ENCODE assay signal across 20 cellular contexts in genomic region chr20:54029176-54029575, GRCh38. TPM values are rescaled to one million over a fixed set of nuclear protein-coding genes. Genes with fewer than 3 reads are reported as not detected.
DNase-seq lines count a peak whose midpoint lies in the region; ATAC-seq, FAIRE-seq and TF ChIP-seq lines count a peak whose summit lies in the region.
"Had no signal": no experiment of that assay in that cellular context is flagged by ENCODE, and none has a peak within 500 bp of the region (broad histone marks: within the 10 kb centered on the region; RNA-seq: fewer than 3 reads in every experiment).

No MANE protein-coding gene starts in this region.

- peak; percentile 55 to 74 for ATAC-seq in right cardiac atrium
- ATAC-seq in Right ventricle myocardium inferior = no peak
- ATAC-seq in HG03521 (IDR thresholded peaks at IDR 0.05; ENCODE audit: unreplicated experiment) = no peak
- ATAC-seq: HCT116 had no signal

- H3K9me3 ChIP-seq in right cardiac atrium (ENCODE audit: control insufficient read depth, low read length) = no peaks in the 10 kb centered on the region
- H3K9me3 ChIP-seq: Peyer's patch had no signal

- POLR2A ChIA-PET in GM10248 (lab: Yijun Ruan, JAX) = no interaction called here

- CTCF ChIA-PET in GM10248 (lab: Yijun Ruan, JAX) = interaction anchor here (1.1 to 2.4 kb wide), 3 partner anchors 11 to 33 kb away, joined by 3 to 8 read pairs (median 4); no protein-coding TSS in a partner anchor

- no peak for FAIRE-seq in D721Med (lab: Jason Lieb, UNC)
- FAIRE-seq: G401.6 had no signal

- no peak for TF ChIP-seq CTCF in D721Med (IDR thresholded peaks at IDR 0.05; ENCODE audit: insufficient read depth, missing control alignments)
- no peak for TF ChIP-seq CTCF in GM10248 (IDR thresholded peaks at IDR 0.05; ENCODE audit: control extremely low read depth, extremely low read depth, low read depth, missing control alignments)

- no peaks in the 10 kb centered on the region for H3K27me3 ChIP-seq in right cardiac atrium (ENCODE audit: control insufficient read depth, insufficient read depth)
- H3K27me3 ChIP-seq: Peyer's patch had no signal

- no peak overlapping the region for H3K4me3 ChIP-seq in right cardiac atrium (ENCODE audit: low read length)
- H3K4me3 ChIP-seq: Peyer's patch had no signal

- intact Hi-C loops in right cardiac atrium (cut with DNase I) = no loop called here
- intact Hi-C loops in Right ventricle myocardium inferior (cut with DNase I) = no loop called here

- WGBS in right cardiac atrium = 43% methylated on average over 5 of the region's 5 CpGs

- H3K27ac ChIP-seq in right cardiac atrium (ENCODE audit: low read length) = no peak overlapping the region
- H3K27ac ChIP-seq: 22Rv1, Peyer's patch had no signal

- H3K4me1 ChIP-seq in right cardiac atrium (ENCODE audit: control insufficient read depth, insufficient read depth, low read length) = no peaks in the 10 kb centered on the region
- H3K4me1 ChIP-seq: Peyer's patch had no signal

- peak in 1 of 3 donors; percentile 40 for DNase-seq in right cardiac atrium
- DNase-seq in Right ventricle myocardium inferior (ENCODE audit: missing footprints) = no peak
- peak; percentile 10 for DNase-seq in fibroblast of gingiva (ENCODE audit: low read depth)
- DNase-seq in myocyte (ENCODE audit: low read depth) = peak; percentile 21
- no peak for DNase-seq in activated T-cell treated with anti-CD3 and anti-CD28 coated beads, Interleukin-2, amount 50 U/mL, for 1 hour
- no peak for DNase-seq in D721Med (ENCODE audit: insufficient read length, low spot score)
- no peak for DNase-seq in GM10248 (ENCODE audit: extremely low spot score)
- DNase-seq: DMS 273 treated with DMSO at 0.1 percent for 48 hours; DND-41; GOT3; NCI-H1092 treated with DMSO at 0.1 percent for 48 hours; NCI-H146; NCI-H2081; NCI-H526 treated with DMSO at 0.1 percent for 48 hours; NK-92 treated with Interleukin-12 subunit alpha and Interleukin-12 subunit beta, amount 100 ng/mL, for 24 hours; Peyer's patch had no signal

RNA-seq across cellular contexts. Expression of gene BCAS1, which starts 41.2 kb away (rescaled TPM):
- total RNA-seq in right cardiac atrium = under 1 TPM in 1 of 4 donors, not detected in 3; 0.18 TPM
- polyA plus RNA-seq in right cardiac atrium = 0.18 TPM
- not detected for total RNA-seq in Right ventricle myocardium inferior
- total RNA-seq in myocyte = 5.0 and 6.3 TPM in 2 replicates
- polyA plus RNA-seq in myocyte (2012) = 20.5 TPM

Comparison
In these comparisons a context has a peak if more than half of its experiments do, and no peak if none do; other contexts are left out.
1. ATAC-seq: peak in right cardiac atrium (2 of 2); none in Right ventricle myocardium inferior (single experiment) and HG03521 (single experiment).
2. DNase-seq: peak in fibroblast of gingiva (single experiment) and myocyte (single experiment); none in Right ventricle myocardium inferior (single experiment), activated T-cell treated with anti-CD3 and anti-CD28 coated beads, Interleukin-2, amount 50 U/mL, for 1 hour (single experiment), D721Med (single experiment) and GM10248 (single experiment).